In genomic region chr19:6062274-6062673, GRCh38 we compare ENCODE assay signal across 8 cellular contexts. TPM values are rescaled to one million over a fixed set of nuclear protein-coding genes. Genes with fewer than 3 reads are reported as not detected.
DNase-seq lines count a peak whose midpoint lies in the region; ATAC-seq lines count a peak whose summit lies in the region.

No MANE protein-coding gene starts in this region.

- no peaks in the 10 kb centered on the region for H3K9me3 Mint-ChIP-seq in activated CD4-positive, alpha-beta T cell treated with anti-CD3 and anti-CD28 coated beads, Interleukin-2, amount 10 ng/mL, durations not matched to agents 7 days and 5 days

- peaks cover 47% of the 10 kb centered on the region for H3K4me1 Mint-ChIP-seq in activated CD4-positive, alpha-beta T cell treated with anti-CD3 and anti-CD28 coated beads, Interleukin-2, amount 10 ng/mL, durations not matched to agents 7 days and 5 days

- H3K27me3 ChIP-seq in esophagus (ENCODE audit: control insufficient read depth in 1 of 2, insufficient read depth in 2 of 2, low read length in 2 of 2): no peaks in the 10 kb centered on the region

- H3K36me3 Mint-ChIP-seq in activated CD4-positive, alpha-beta T cell treated with anti-CD3 and anti-CD28 coated beads, Interleukin-2, amount 10 ng/mL, durations not matched to agents 7 days and 5 days (ENCODE audit: low read depth): no peaks in the 10 kb centered on the region

- H3K4me1 ChIP-seq in esophagus (ENCODE audit: control insufficient read depth in 2 of 2, insufficient read depth in 2 of 2, low read length in 1 of 2): peaks cover 2 to 30% of the 10 kb centered on the region in 2 donors

- DNase-seq in GF-D8 (lab: John Stamatoyannopoulos, UW): peak; percentile 89
- peak; percentile 23 for DNase-seq in activated CD4-positive, alpha-beta T cell treated with anti-CD3 and anti-CD28 coated beads, Interleukin-2, amount 10 ng/mL, durations not matched to agents 7 days and 5 days
- DNase-seq in posterior vena cava (ENCODE audit: low spot score): peak; percentile 92
- no peak for DNase-seq in retina
- no peak for DNase-seq in NCI-H2171 (lab: John Stamatoyannopoulos, UW)

- H3K27ac Mint-ChIP-seq in activated CD4-positive, alpha-beta T cell treated with anti-CD3 and anti-CD28 coated beads, Interleukin-2, amount 10 ng/mL, durations not matched to agents 7 days and 5 days: peak overlapping the region; percentile 31

- H3K4me3 ChIP-seq in esophagus (ENCODE audit: low read depth in 1 of 2, low read length in 2 of 2): no peak overlapping the region

- H3K27me3 Mint-ChIP-seq in activated CD4-positive, alpha-beta T cell treated with anti-CD3 and anti-CD28 coated beads, Interleukin-2, amount 10 ng/mL, durations not matched to agents 7 days and 5 days: peaks cover 14% of the 10 kb centered on the region

- H3K27ac ChIP-seq in esophagus (ENCODE audit: low read depth in 2 of 2, low read length in 1 of 2): peak overlapping the region; percentile 45 to 92

- CTCF ChIA-PET in activated CD4-positive, alpha-beta T cell treated with anti-CD3 and anti-CD28 coated beads, Interleukin-2, amount 10 ng/mL, durations not matched to agents 7 days and 5 days (lab: Charles Lee): interaction anchor here (1.0 kb wide), 1 partner anchor 13 kb away, joined by 5 read pairs; no protein-coding TSS in a partner anchor

- intact Hi-C loops in posterior vena cava (cut with DNase I): loop anchor here (5.0 kb wide), 2 partner anchors 35 to 40 kb away; no protein-coding TSS in a partner anchor

- ATAC-seq in HG03095 (IDR thresholded peaks at IDR 0.05; ENCODE audit: unreplicated experiment): no peak
- no peak for ATAC-seq in HG02571 (IDR thresholded peaks at IDR 0.05; ENCODE audit: unreplicated experiment)

- no peak overlapping the region for H3K4me3 Mint-ChIP-seq in activated CD4-positive, alpha-beta T cell treated with anti-CD3 and anti-CD28 coated beads, Interleukin-2, amount 10 ng/mL, durations not matched to agents 7 days and 5 days

- POLR2A ChIA-PET in activated CD4-positive, alpha-beta T cell treated with anti-CD3 and anti-CD28 coated beads, Interleukin-2, amount 10 ng/mL, durations not matched to agents 7 days and 5 days (lab: Charles Lee): interaction anchor here (0.7 kb wide), 1 partner anchor 18 kb away, joined by 3 read pairs; no protein-coding TSS in a partner anchor

- H3K36me3 ChIP-seq in esophagus (ENCODE audit: control insufficient read depth in 2 of 2, insufficient read depth in 2 of 2, low read length in 1 of 2): no peaks in the 10 kb centered on the region

- H3K9me3 ChIP-seq in esophagus (ENCODE audit: control insufficient read depth in 2 of 2, insufficient read depth in 1 of 2, low read depth in 1 of 2, low read length in 1 of 2): no peaks in the 10 kb centered on the region

- WGBS in esophagus, 2 donors: 47 to 56% methylated on average over 11 of the region's 11 CpGs

RNA-seq across cellular contexts. Expression of gene RFX2, which starts 48.0 kb away (rescaled TPM):
- 10 to 100 TPM; 10.1 to 10.4 TPM for total RNA-seq in activated CD4-positive, alpha-beta T cell treated with anti-CD3 and anti-CD28 coated beads, Interleukin-2, amount 10 ng/mL, durations not matched to agents 7 days and 5 days
- polyA plus RNA-seq in esophagus: 1 to 10 TPM; 5.3 to 8.8 TPM
- total RNA-seq in posterior vena cava: 10 to 100 TPM; 20.7 to 21.7 TPM

Comparison
In these comparisons a context has a peak if more than half of its experiments do, and no peak if none do; other contexts are left out.
1. DNase-seq: peak in GF-D8 (single experiment), activated CD4-positive, alpha-beta T cell treated with anti-CD3 and anti-CD28 coated beads, Interleukin-2, amount 10 ng/mL, durations not matched to agents 7 days and 5 days (single experiment) and posterior vena cava (single experiment); none in retina (single experiment) and NCI-H2171 (single experiment).